17 cellular contexts compared by ENCODE assay signal in genomic region chr2:232348936-232349335, GRCh38. TPM values are rescaled to one million over a fixed set of nuclear protein-coding genes. Genes with fewer than 3 reads are reported as not detected.
DNase-seq lines count a peak whose midpoint lies in the region; TF ChIP-seq lines count a peak whose summit lies in the region.
"Had no signal": no experiment of that assay in that cellular context is flagged by ENCODE, and none has a peak within 500 bp of the region (broad histone marks: within the 10 kb centered on the region; RNA-seq: fewer than 3 reads in every experiment).

No MANE protein-coding gene starts in this region.

- H2AFZ ChIP-seq in Loucy (ENCODE audit: low read length), result no peak overlapping the region
- no peak overlapping the region for H2AFZ ChIP-seq in mammary epithelial cell (ENCODE audit: low read depth, low read length)

- no peak overlapping the region for H3K27ac Mint-ChIP-seq in activated naive CD4-positive, alpha-beta T cell treated with anti-CD3 and anti-CD28 coated beads for 36 hours
- no peak overlapping the region for H3K27ac Mint-ChIP-seq in HFFc6
- H3K27ac Mint-ChIP-seq: activated naive CD4-positive, alpha-beta T cell treated with anti-CD3 and anti-CD28 coated beads, Interleukin-2, amount 50 U/mL, for 24 hours; mesothelial cell of epicardium had no signal

- TF ChIP-seq CTCF in Loucy (conservative IDR thresholded peaks at IDR 0.05; ENCODE audit: low read length), result no peak
- no peak for TF ChIP-seq CTCF in mammary epithelial cell (conservative IDR thresholded peaks at IDR 0.05 in 1 of 2, IDR thresholded peaks at IDR 0.05 in 1 of 2; ENCODE audit: extremely low read depth in 1 of 2, insufficient read depth in 1 of 2, low read depth in 1 of 2, low read length in 2 of 2)
- no peak for TF ChIP-seq CTCF in spleen (IDR thresholded peaks at IDR 0.05 in 8 of 11, conservative IDR thresholded peaks at IDR 0.05 in 3 of 11)
- TF ChIP-seq CTCF in HFFc6 (IDR thresholded peaks at IDR 0.05), result no peak

- H3K27me3 ChIP-seq in Loucy (ENCODE audit: insufficient read depth, low read length, poor library complexity, severe bottlenecking) (no peaks in the 10 kb centered on the region), mammary epithelial cell (ENCODE audit: insufficient read depth, low read length) (peaks cover 29% of the 10 kb centered on the region), spleen (replicated peaks in 1 of 7) (peaks cover 9 to 63% (median 40%) of the 10 kb centered on the region in 7 donors)
- H3K27me3 ChIP-seq: ovary had no signal

- H3K79me2 ChIP-seq in Loucy (ENCODE audit: insufficient read depth, low read length), result no peaks in the 10 kb centered on the region
- no peaks in the 10 kb centered on the region for H3K79me2 ChIP-seq in mammary epithelial cell (ENCODE audit: insufficient read depth, low read length)

- H3K36me3 ChIP-seq in Loucy (ENCODE audit: insufficient read depth, low read length) (no peaks in the 10 kb centered on the region), mammary epithelial cell (ENCODE audit: insufficient read depth, low read length) (no peaks in the 10 kb centered on the region), spleen (no peaks in the 10 kb centered on the region)
- H3K36me3 ChIP-seq: ovary, SJSA1 had no signal

- H3K4me2 ChIP-seq in Loucy (ENCODE audit: low read depth, low read length, poor library complexity, severe bottlenecking) (peak overlapping the region; percentile 12), mammary epithelial cell (ENCODE audit: insufficient read depth, low read depth, low read length) (no peak overlapping the region)

- H3K9me3 Mint-ChIP-seq in activated naive CD4-positive, alpha-beta T cell treated with anti-CD3 and anti-CD28 coated beads for 36 hours, result peaks cover 2% of the 10 kb centered on the region
- H3K9me3 Mint-ChIP-seq in HFFc6, result no peaks in the 10 kb centered on the region
- H3K9me3 Mint-ChIP-seq: activated naive CD4-positive, alpha-beta T cell treated with anti-CD3 and anti-CD28 coated beads, Interleukin-2, amount 50 U/mL, for 24 hours had no signal

- peak; percentile 6 for DNase-seq in activated naive CD4-positive, alpha-beta T cell treated with anti-CD3 and anti-CD28 coated beads for 36 hours
- no peak for DNase-seq in activated naive CD4-positive, alpha-beta T cell treated with Interleukin-2 at 50 U/mL for 16 hours
- DNase-seq in mammary epithelial cell, result peak; percentile 21
- peak; percentile 64 for DNase-seq in spleen
- no peak for DNase-seq in HEK293T (ENCODE audit: extremely low spot score)
- no peak for DNase-seq in HFFc6
- no peak for DNase-seq in hypothalamus (lab: John Stamatoyannopoulos, UW)
- DNase-seq: activated CD4-positive, alpha-beta T cell treated with anti-CD3 and anti-CD28 coated beads for 1 hour; erythroblast; NCI-H1417; NCI-H774 had no signal

- TF ChIP-seq POLR2A in spleen (IDR thresholded peaks at IDR 0.05), result no peak

- no peak overlapping the region for H3K4me3 Mint-ChIP-seq in activated naive CD4-positive, alpha-beta T cell treated with anti-CD3 and anti-CD28 coated beads for 36 hours
- H3K4me3 Mint-ChIP-seq in HFFc6, result no peak overlapping the region
- H3K4me3 Mint-ChIP-seq: activated naive CD4-positive, alpha-beta T cell treated with anti-CD3 and anti-CD28 coated beads, Interleukin-2, amount 50 U/mL, for 24 hours; mesothelial cell of epicardium had no signal

- dilution Hi-C loops in mammary epithelial cell (cut with HindIII; ENCODE audit: low sequenced_read_pairs), result no loop called here

- BruUV-seq in mammary epithelial cell (replicated peaks; lab: Mats Ljungman, UMichigan), result no TSS peak

- H3K36me3 Mint-ChIP-seq in activated naive CD4-positive, alpha-beta T cell treated with anti-CD3 and anti-CD28 coated beads for 36 hours (ENCODE audit: low read depth), result no peaks in the 10 kb centered on the region
- H3K36me3 Mint-ChIP-seq in HFFc6 (ENCODE audit: low read depth), result no peaks in the 10 kb centered on the region
- H3K36me3 Mint-ChIP-seq: activated naive CD4-positive, alpha-beta T cell treated with anti-CD3 and anti-CD28 coated beads, Interleukin-2, amount 50 U/mL, for 24 hours; mesothelial cell of epicardium had no signal

- H4K20me1 ChIP-seq in Loucy (ENCODE audit: insufficient read depth, low read length, poor library complexity, severe bottlenecking), result no peaks in the 10 kb centered on the region
- H4K20me1 ChIP-seq in mammary epithelial cell (ENCODE audit: insufficient read depth, low read length), result peaks cover 2% of the 10 kb centered on the region

- intact Hi-C loops in activated naive CD4-positive, alpha-beta T cell treated with anti-CD3 and anti-CD28 coated beads for 36 hours (cut with micrococcal nuclease), result loop anchor here (10.0 kb wide), 1 partner anchor 176 kb away; the partner anchor contains the start of genes CHRND and PRSS56
- intact Hi-C loops in mammary epithelial cell (cut with micrococcal nuclease) (no loop called here), spleen (cut with DNase I; ENCODE audit: low total_unique reads) (no loop called here)

- in situ Hi-C loops in mammary epithelial cell (cut with MboI; ENCODE audit: low sequenced_read_pairs in 2 of 2), result loop anchor here in 1 of 2 donors (25.0 kb wide), 1 partner anchor 88 kb away; no protein-coding TSS in a partner anchor

- H3K4me1 Mint-ChIP-seq in activated naive CD4-positive, alpha-beta T cell treated with anti-CD3 and anti-CD28 coated beads for 36 hours (ENCODE audit: low read depth), result peaks cover 9% of the 10 kb centered on the region
- H3K4me1 Mint-ChIP-seq in HFFc6 (ENCODE audit: low read depth), result no peaks in the 10 kb centered on the region
- H3K4me1 Mint-ChIP-seq: activated naive CD4-positive, alpha-beta T cell treated with anti-CD3 and anti-CD28 coated beads, Interleukin-2, amount 50 U/mL, for 24 hours; mesothelial cell of epicardium had no signal

- H3K9me3 ChIP-seq in Loucy (ENCODE audit: insufficient read depth, low read depth, low read length) (no peaks in the 10 kb centered on the region), mammary epithelial cell (replicated peaks; ENCODE audit: insufficient read depth, low read length) (no peaks in the 10 kb centered on the region), spleen (peaks cover 0 to 5% (median 0%) of the 10 kb centered on the region in 8 donors)
- H3K9me3 ChIP-seq: ovary had no signal

- no peak overlapping the region for H3K4me3 ChIP-seq in Loucy (ENCODE audit: low read length, poor library complexity, severe bottlenecking)
- H3K4me3 ChIP-seq in mammary epithelial cell (replicated peaks in 1 of 3; ENCODE audit: insufficient read depth in 1 of 3, low read depth in 2 of 3, low read length in 3 of 3), result no peak overlapping the region
- H3K4me3 ChIP-seq in spleen, result no peak overlapping the region
- H3K4me3 ChIP-seq: ovary, SJSA1 had no signal

- H3K4me1 ChIP-seq in Loucy (ENCODE audit: insufficient read depth, low read length, poor library complexity, severe bottlenecking), result peaks cover 7% of the 10 kb centered on the region
- peaks cover 13% of the 10 kb centered on the region for H3K4me1 ChIP-seq in mammary epithelial cell (ENCODE audit: insufficient read depth, low read length)
- peaks cover 0 to 24% (median 12%) of the 10 kb centered on the region in 6 donors for H3K4me1 ChIP-seq in spleen

- no peaks in the 10 kb centered on the region for H3K9me2 ChIP-seq in Loucy (replicated peaks; ENCODE audit: low read depth, low read length)

- CTCF ChIA-PET in activated naive CD4-positive, alpha-beta T cell treated with anti-CD3 and anti-CD28 coated beads for 36 hours (lab: Charles Lee), result no interaction called here
- CTCF ChIA-PET in mammary epithelial cell (lab: Charles Lee; ENCODE audit: low non-redundant PET) (no interaction called here), HEK293T (lab: Yijun Ruan, JAX) (no interaction called here)

- no peak overlapping the region for H3K27ac ChIP-seq in mammary epithelial cell (ENCODE audit: insufficient read depth, low read depth, low read length)
- H3K27ac ChIP-seq in spleen, result no peak overlapping the region
- H3K27ac ChIP-seq: ovary, SJSA1 had no signal

- H3F3A ChIP-seq in Loucy (ENCODE audit: low read depth), result no peaks in the 10 kb centered on the region

- POLR2A ChIA-PET in HEK293T (lab: Yijun Ruan, JAX), result no interaction called here

- 39% methylated on average over 3 of the region's 6 CpGs for WGBS in mammary epithelial cell (ENCODE audit: low coverage, missing lambda C conversion rate)
- WGBS in spleen, 5 donors, result 26 to 39% (median 31%) methylated on average over 4 to 6 of the region's 6 CpGs

- peaks cover 18% of the 10 kb centered on the region for H3K27me3 Mint-ChIP-seq in activated naive CD4-positive, alpha-beta T cell treated with anti-CD3 and anti-CD28 coated beads for 36 hours (ENCODE audit: low read depth)
- peaks cover 23% of the 10 kb centered on the region for H3K27me3 Mint-ChIP-seq in HFFc6 (ENCODE audit: insufficient read depth)

- no peak overlapping the region for H3K9ac ChIP-seq in Loucy (ENCODE audit: low read depth, low read length, poor library complexity, severe bottlenecking)
- H3K9ac ChIP-seq in mammary epithelial cell (ENCODE audit: insufficient read depth, low read length), result no peak overlapping the region

TF ChIP-seq in HEK293T, 16 proteins besides CTCF, POLR2A, EP300 and RAD21 (continues in another document):
- no peak for TF ChIP-seq TARDBP (IDR thresholded peaks at IDR 0.05)
- no peak for TF ChIP-seq HDGF (IDR thresholded peaks at IDR 0.05; ENCODE audit: borderline replicate concordance)
- TF ChIP-seq SP1 (IDR thresholded peaks at IDR 0.05), result no peak
- TF ChIP-seq L3MBTL2 (conservative IDR thresholded peaks at IDR 0.05), result no peak
- no peak for TF ChIP-seq FOXM1 (IDR thresholded peaks at IDR 0.05; ENCODE audit: borderline replicate concordance)
- TF ChIP-seq FOXK2 (IDR thresholded peaks at IDR 0.05), result no peak
- no peak for TF ChIP-seq ARNT (IDR thresholded peaks at IDR 0.05)
- TF ChIP-seq NFRKB (IDR thresholded peaks at IDR 0.05), result no peak
- no peak for TF ChIP-seq LEF1 (IDR thresholded peaks at IDR 0.05; ENCODE audit: borderline replicate concordance)

RNA-seq across cellular contexts. Expression of gene ALPP, which starts 29.6 kb away (rescaled TPM):
- total RNA-seq in activated naive CD4-positive, alpha-beta T cell treated with anti-CD3 and anti-CD28 coated beads for 36 hours, result not detected
- total RNA-seq in mammary epithelial cell (not detected), spleen (not detected)
- polyA plus RNA-seq in mammary epithelial cell (0.03 TPM), spleen (not detected)
- polyA minus RNA-seq in mammary epithelial cell, result not detected
- total RNA-seq in HFFc6 (2021; fragmentation: NEBNext Ultra II Directional; extraction: Animal tissue kit (Norgen Biotek cat#: 25700)), result not detected
- total RNA-seq: cerebellum, mesothelial cell of epicardium had no signal
- polyA plus RNA-seq: ovary had no signal

RNA-seq across cellular contexts. Expression of gene ALPG, which starts 57.7 kb away (rescaled TPM):
- not detected for total RNA-seq in activated naive CD4-positive, alpha-beta T cell treated with anti-CD3 and anti-CD28 coated beads for 36 hours
- total RNA-seq in mammary epithelial cell (not detected), spleen (not detected)
- polyA plus RNA-seq in mammary epithelial cell (0.03 TPM), spleen (not detected)
- not detected for polyA minus RNA-seq in mammary epithelial cell
- not detected for total RNA-seq in HFFc6 (2021; fragmentation: NEBNext Ultra II Directional; extraction: Animal tissue kit (Norgen Biotek cat#: 25700))
- total RNA-seq: cerebellum, mesothelial cell of epicardium had no signal

Comparison
In these comparisons a context has a peak if more than half of its experiments do, and no peak if none do; other contexts are left out.
1. DNase-seq: peak in activated naive CD4-positive, alpha-beta T cell treated with anti-CD3 and anti-CD28 coated beads for 36 hours (single experiment), mammary epithelial cell (single experiment) and spleen (single experiment); none in activated naive CD4-positive, alpha-beta T cell treated with Interleukin-2 at 50 U/mL for 16 hours (single experiment), HEK293T (single experiment), HFFc6 (single experiment) and hypothalamus (0 of 51).